Comparison of ENCODE assay signal across 1 cellular context in the genomic region with DNA sequence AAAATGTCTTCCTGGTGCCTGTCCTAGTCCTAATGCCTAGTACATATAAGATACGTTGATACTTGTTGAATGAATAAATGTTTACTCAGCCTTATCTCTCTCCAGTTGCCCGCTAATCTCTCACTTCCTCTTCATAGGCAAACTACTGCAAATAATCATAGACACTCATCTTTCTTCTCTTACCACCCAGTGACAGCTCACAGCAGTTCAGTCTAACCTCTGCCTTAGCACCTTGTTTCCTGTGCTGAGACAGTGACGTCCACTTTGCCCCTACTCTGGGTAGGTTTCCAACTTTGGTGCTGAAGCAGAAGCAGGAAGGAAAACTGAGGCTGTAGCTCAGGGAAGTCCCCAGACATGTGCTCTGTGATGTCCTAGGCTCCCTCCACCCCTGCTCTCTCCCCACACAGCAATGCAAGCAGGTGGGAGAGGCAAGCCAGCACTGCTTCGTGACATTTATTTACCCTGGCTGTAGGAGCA.
TF ChIP-seq lines count a peak whose summit lies in the region.

No MANE protein-coding gene starts in this region.

TF ChIP-seq in GM23338, 12 proteins besides CTCF, POLR2A, EP300 and RAD21 (continued from another document):
- TF ChIP-seq, protein P1, sequence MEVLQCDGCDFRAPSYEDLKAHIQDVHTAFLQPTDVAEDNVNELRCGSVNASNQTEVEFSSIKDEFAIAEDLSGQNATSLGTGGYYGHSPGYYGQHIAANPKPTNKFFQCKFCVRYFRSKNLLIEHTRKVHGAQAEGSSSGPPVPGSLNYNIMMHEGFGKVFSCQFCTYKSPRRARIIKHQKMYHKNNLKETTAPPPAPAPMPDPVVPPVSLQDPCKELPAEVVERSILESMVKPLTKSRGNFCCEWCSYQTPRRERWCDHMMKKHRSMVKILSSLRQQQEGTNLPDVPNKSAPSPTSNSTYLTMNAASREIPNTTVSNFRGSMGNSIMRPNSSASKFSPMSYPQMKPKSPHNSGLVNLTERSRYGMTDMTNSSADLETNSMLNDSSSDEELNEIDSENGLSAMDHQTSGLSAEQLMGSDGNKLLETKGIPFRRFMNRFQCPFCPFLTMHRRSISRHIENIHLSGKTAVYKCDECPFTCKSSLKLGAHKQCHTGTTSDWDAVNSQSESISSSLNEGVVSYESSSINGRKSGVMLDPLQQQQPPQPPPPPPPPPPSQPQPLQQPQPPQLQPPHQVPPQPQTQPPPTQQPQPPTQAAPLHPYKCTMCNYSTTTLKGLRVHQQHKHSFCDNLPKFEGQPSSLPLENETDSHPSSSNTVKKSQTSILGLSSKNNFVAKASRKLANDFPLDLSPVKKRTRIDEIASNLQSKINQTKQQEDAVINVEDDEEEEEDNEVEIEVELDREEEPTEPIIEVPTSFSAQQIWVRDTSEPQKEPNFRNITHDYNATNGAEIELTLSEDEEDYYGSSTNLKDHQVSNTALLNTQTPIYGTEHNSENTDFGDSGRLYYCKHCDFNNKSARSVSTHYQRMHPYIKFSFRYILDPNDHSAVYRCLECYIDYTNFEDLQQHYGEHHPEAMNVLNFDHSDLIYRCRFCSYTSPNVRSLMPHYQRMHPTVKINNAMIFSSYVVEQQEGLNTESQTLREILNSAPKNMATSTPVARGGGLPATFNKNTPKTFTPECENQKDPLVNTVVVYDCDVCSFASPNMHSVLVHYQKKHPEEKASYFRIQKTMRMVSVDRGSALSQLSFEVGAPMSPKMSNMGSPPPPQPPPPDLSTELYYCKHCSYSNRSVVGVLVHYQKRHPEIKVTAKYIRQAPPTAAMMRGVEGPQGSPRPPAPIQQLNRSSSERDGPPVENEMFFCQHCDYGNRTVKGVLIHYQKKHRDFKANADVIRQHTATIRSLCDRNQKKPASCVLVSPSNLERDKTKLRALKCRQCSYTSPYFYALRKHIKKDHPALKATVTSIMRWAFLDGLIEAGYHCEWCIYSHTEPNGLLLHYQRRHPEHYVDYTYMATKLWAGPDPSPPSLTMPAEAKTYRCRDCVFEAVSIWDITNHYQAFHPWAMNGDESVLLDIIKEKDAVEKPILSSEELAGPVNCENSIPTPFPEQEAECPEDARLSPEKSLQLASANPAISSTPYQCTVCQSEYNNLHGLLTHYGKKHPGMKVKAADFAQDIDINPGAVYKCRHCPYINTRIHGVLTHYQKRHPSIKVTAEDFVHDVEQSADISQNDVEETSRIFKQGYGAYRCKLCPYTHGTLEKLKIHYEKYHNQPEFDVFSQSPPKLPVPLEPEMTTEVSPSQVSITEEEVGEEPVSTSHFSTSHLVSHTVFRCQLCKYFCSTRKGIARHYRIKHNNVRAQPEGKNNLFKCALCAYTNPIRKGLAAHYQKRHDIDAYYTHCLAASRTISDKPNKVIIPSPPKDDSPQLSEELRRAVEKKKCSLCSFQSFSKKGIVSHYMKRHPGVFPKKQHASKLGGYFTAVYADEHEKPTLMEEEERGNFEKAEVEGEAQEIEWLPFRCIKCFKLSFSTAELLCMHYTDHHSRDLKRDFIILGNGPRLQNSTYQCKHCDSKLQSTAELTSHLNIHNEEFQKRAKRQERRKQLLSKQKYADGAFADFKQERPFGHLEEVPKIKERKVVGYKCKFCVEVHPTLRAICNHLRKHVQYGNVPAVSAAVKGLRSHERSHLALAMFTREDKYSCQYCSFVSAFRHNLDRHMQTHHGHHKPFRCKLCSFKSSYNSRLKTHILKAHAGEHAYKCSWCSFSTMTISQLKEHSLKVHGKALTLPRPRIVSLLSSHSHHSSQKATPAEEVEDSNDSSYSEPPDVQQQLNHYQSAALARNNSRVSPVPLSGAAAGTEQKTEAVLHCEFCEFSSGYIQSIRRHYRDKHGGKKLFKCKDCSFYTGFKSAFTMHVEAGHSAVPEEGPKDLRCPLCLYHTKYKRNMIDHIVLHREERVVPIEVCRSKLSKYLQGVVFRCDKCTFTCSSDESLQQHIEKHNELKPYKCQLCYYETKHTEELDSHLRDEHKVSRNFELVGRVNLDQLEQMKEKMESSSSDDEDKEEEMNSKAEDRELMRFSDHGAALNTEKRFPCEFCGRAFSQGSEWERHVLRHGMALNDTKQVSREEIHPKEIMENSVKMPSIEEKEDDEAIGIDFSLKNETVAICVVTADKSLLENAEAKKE (CRISPR knock-in tag; IDR thresholded peaks at IDR 0.05) = no peak
- TF ChIP-seq EZH2phosphoT487 (IDR thresholded peaks at IDR 0.05; ENCODE audit: unreplicated experiment) = no peak
- no peak for TF ChIP-seq STAT1 (IDR thresholded peaks at IDR 0.05; ENCODE audit: unreplicated experiment)
- no peak for TF ChIP-seq ZNF331 (CRISPR knock-in tag; IDR thresholded peaks at IDR 0.05; ENCODE audit: low read depth)
- no peak for TF ChIP-seq REST (IDR thresholded peaks at IDR 0.05; ENCODE audit: unreplicated experiment)
